29 cellular contexts compared by ENCODE assay signal in the genomic region with DNA sequence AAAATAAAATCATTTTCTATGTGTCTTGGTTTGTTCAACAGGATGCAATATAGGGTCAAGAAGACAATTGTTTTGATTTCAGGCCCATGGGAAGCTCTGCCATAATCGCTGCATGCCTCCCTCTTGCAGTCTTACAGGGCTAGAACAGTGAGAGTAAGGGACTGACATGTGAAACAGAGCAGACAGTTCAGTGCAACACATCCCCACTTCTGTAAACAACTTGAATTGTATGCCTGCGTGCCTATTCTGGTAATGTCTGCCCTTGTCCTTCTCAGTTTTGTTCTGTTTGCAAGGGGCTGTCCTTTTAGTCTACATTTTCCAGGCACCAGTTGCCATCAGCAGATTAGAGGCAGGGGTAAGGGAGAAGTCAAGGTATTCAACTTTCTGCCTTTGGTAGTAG. TPM values are rescaled to one million over a fixed set of nuclear protein-coding genes. Genes with fewer than 3 reads are reported as not detected.
DNase-seq lines count a peak whose midpoint lies in the region; FAIRE-seq and TF ChIP-seq lines count a peak whose summit lies in the region.
"Had no signal": no experiment of that assay in that cellular context is flagged by ENCODE, and none has a peak within 500 bp of the region (broad histone marks: within the 10 kb centered on the region; RNA-seq: fewer than 3 reads in every experiment).

No MANE protein-coding gene starts in this region.

- H3K18ac ChIP-seq in H9 (ENCODE audit: insufficient read length, low read depth, low read length) (peak overlapping the region; percentile 34), mesenchymal stem cell (ENCODE audit: low read depth in 1 of 2, low read length in 2 of 2) (peak overlapping the region in 1 of 2 experiments; percentile 75)

- H3K27me3 ChIP-seq in H9 (ENCODE audit: insufficient read depth, low read length) (no peaks in the 10 kb centered on the region), astrocyte (ENCODE audit: insufficient read depth, low read length) (no peaks in the 10 kb centered on the region), mesenchymal stem cell (ENCODE audit: control insufficient read depth in 1 of 2, insufficient read depth in 1 of 2, low read length in 2 of 2) (no peaks in the 10 kb centered on the region), sigmoid colon (no peaks in the 10 kb centered on the region)
- H3K27me3 ChIP-seq: SJCRH30 had no signal

- no peak overlapping the region for H2BK120ac ChIP-seq in H9 (ENCODE audit: low read depth, low read length, poor library complexity, severe bottlenecking)
- H2BK120ac ChIP-seq in mesenchymal stem cell (ENCODE audit: low read depth, low read length): no peak overlapping the region

- no peak overlapping the region for H3K56ac ChIP-seq in H9 (ENCODE audit: insufficient read length, low read depth, low read length)

- FAIRE-seq in astrocyte (lab: Jason Lieb, UNC): no peak
- FAIRE-seq: A549, GM12891, HepG2 had no signal

- DNase-seq in ELF-1 (ENCODE audit: low read depth, low spot score): peak; percentile 11
- DNase-seq in H9: no peak
- DNase-seq in astrocyte (ENCODE audit: low read depth): no peak
- DNase-seq in mesenchymal stem cell: peak; percentile 68
- no peak for DNase-seq in sigmoid colon
- DNase-seq in erythroblast (lab: John Stamatoyannopoulos, UW): no peak
- no peak for DNase-seq in COR-L47 (lab: John Stamatoyannopoulos, UW)
- DNase-seq in stimulated activated CD4-positive, alpha-beta T cell treated with anti-CD3 and anti-CD28 coated beads, Interleukin-4, amount 100 ng/mL, for 4 hours: no peak
- DNase-seq: AML-193; C1 segment of cervical spinal cord; Caco-2; CD4-positive, alpha-beta memory T cell; GF-D8; KBM-7; NCI-H1048; NCI-H1417; NCI-H187; NCI-H2081 treated with DMSO at 0.1 percent for 48 hours; NCI-H446 treated with DMSO at 0.1 percent for 48 hours; NCI-H526; NCI-H82; PC-9; SJCRH30; T-cell had no signal

- H3K4ac ChIP-seq in H9 (ENCODE audit: low read depth, low read length) (no peak overlapping the region), mesenchymal stem cell (ENCODE audit: low read depth in 1 of 2, low read length in 2 of 2) (peak overlapping the region in 1 of 2 experiments; percentile 13)

- H3K9me3 ChIP-seq in H9 (ENCODE audit: control insufficient read depth, low read depth, low read length) (no peaks in the 10 kb centered on the region), astrocyte (ENCODE audit: insufficient read depth, low read depth, low read length) (no peaks in the 10 kb centered on the region), mesenchymal stem cell (ENCODE audit: control insufficient read depth, low read length) (no peaks in the 10 kb centered on the region), sigmoid colon (no peaks in the 10 kb centered on the region)
- H3K9me3 ChIP-seq: A549, SJCRH30 had no signal

- H3K27ac Mint-ChIP-seq in H9: 0 out of 7 replicates have a peak overlapping the region, but pooled peaks of 1 of the 3 experiments have one; percentile 32
- H3K27ac Mint-ChIP-seq in astrocyte (ENCODE audit: unreplicated experiment): no peak overlapping the region
- H3K27ac Mint-ChIP-seq: CD4-positive, alpha-beta memory T cell; T-cell had no signal

- H3K79me2 ChIP-seq in H9 (ENCODE audit: insufficient read depth, low read length): no peaks in the 10 kb centered on the region
- no peaks in the 10 kb centered on the region for H3K79me2 ChIP-seq in astrocyte (ENCODE audit: insufficient read depth, low read length)

- H3K4me3 ChIP-seq in astrocyte (ENCODE audit: insufficient read depth, low read depth, low read length) (no peak overlapping the region), mesenchymal stem cell (ENCODE audit: insufficient read depth in 1 of 2, low read depth in 1 of 2, low read length in 2 of 2) (no peak overlapping the region), sigmoid colon (no peak overlapping the region)
- H3K4me3 ChIP-seq: A549, PC-9, SJCRH30 had no signal

- H4K20me1 ChIP-seq in H9 (ENCODE audit: control insufficient read depth, insufficient read depth, insufficient read length) (no peaks in the 10 kb centered on the region), astrocyte (ENCODE audit: insufficient read depth, low read length) (no peaks in the 10 kb centered on the region)

- H2AFZ ChIP-seq in H9 (ENCODE audit: low read length): no peak overlapping the region
- peak overlapping the region; percentile 25 for H2AFZ ChIP-seq in astrocyte (ENCODE audit: low read depth, low read length)
- peak overlapping the region; percentile 47 for H2AFZ ChIP-seq in mesenchymal stem cell (ENCODE audit: low read depth, low read length)
- H2AFZ ChIP-seq: PC-9 had no signal

- TF ChIP-seq CTCF in H9 (conservative IDR thresholded peaks at IDR 0.05) (no peak), astrocyte (IDR thresholded peaks at IDR 0.05; ENCODE audit: insufficient read depth, low read depth, low read length) (no peak), sigmoid colon (IDR thresholded peaks at IDR 0.05) (no peak)

- no CpG with 5 or more reads among the region's 2 CpGs for WGBS in H9 (ENCODE audit: extremely low coverage, insufficient read length, low lambda C conversion rate)
- WGBS in mesenchymal stem cell: 5% methylated on average over 2 of the region's 2 CpGs
- WGBS in sigmoid colon, 2 donors: 67 to 71% methylated on average over 2 of the region's 2 CpGs

- H3K14ac ChIP-seq in H9 (ENCODE audit: insufficient read depth, low read length): no peak overlapping the region
- H3K14ac ChIP-seq in mesenchymal stem cell (ENCODE audit: low read length in 2 of 2): no peak overlapping the region

- peaks cover 8 to 9% of the 10 kb centered on the region in 2 experiments for H3K4me1 Mint-ChIP-seq in H9
- H3K4me1 Mint-ChIP-seq in astrocyte (ENCODE audit: low read depth, unreplicated experiment): no peaks in the 10 kb centered on the region
- H3K4me1 Mint-ChIP-seq: CD4-positive, alpha-beta memory T cell; T-cell had no signal

- H3K79me1 ChIP-seq in H9 (ENCODE audit: insufficient read depth, low read depth, low read length, poor library complexity, severe bottlenecking) (no peaks in the 10 kb centered on the region), mesenchymal stem cell (replicated peaks; ENCODE audit: low read length, poor library complexity, severe bottlenecking) (no peaks in the 10 kb centered on the region)

- H3K9me3 Mint-ChIP-seq in H9: no peaks in the 10 kb centered on the region
- no peaks in the 10 kb centered on the region for H3K9me3 Mint-ChIP-seq in astrocyte (ENCODE audit: unreplicated experiment)

- H2BK5ac ChIP-seq in H9 (ENCODE audit: insufficient read length, low read length) (no peak overlapping the region), mesenchymal stem cell (ENCODE audit: low read depth, low read length, poor library complexity, severe bottlenecking) (no peak overlapping the region)

- no peak overlapping the region for H3K4me3 Mint-ChIP-seq in H9
- H3K4me3 Mint-ChIP-seq in astrocyte (ENCODE audit: unreplicated experiment): no peak overlapping the region
- H3K4me3 Mint-ChIP-seq: CD4-positive, alpha-beta memory T cell; T-cell had no signal

- H3K36me3 Mint-ChIP-seq in H9 (ENCODE audit: insufficient read depth in 1 of 3, low read depth in 3 of 3) (no peaks in the 10 kb centered on the region), astrocyte (ENCODE audit: low read depth, unreplicated experiment) (no peaks in the 10 kb centered on the region)
- H3K36me3 Mint-ChIP-seq: CD4-positive, alpha-beta memory T cell; T-cell had no signal

- H2BK15ac ChIP-seq in H9 (ENCODE audit: low read depth, low read length) (no peak overlapping the region), mesenchymal stem cell (ENCODE audit: low read depth, poor library complexity, severe bottlenecking) (no peak overlapping the region)

- TF ChIP-seq POLR2A in sigmoid colon (IDR thresholded peaks at IDR 0.05): no peak
- TF ChIP-seq POLR2A in erythroblast (IDR thresholded peaks at IDR 0.05; ENCODE audit: low read length): no peak

- intact Hi-C loops in sigmoid colon (cut with DNase I): no loop called here

- H3K4me2 ChIP-seq in H9 (ENCODE audit: insufficient read depth, insufficient read length, low read length) (no peak overlapping the region), astrocyte (ENCODE audit: low read length) (no peak overlapping the region), mesenchymal stem cell (ENCODE audit: low read length, poor library complexity, severe bottlenecking) (no peak overlapping the region)
- H3K4me2 ChIP-seq: A549, PC-9 had no signal

- no peaks in the 10 kb centered on the region for H3K27me3 Mint-ChIP-seq in H9 (ENCODE audit: low read depth)
- no peaks in the 10 kb centered on the region for H3K27me3 Mint-ChIP-seq in astrocyte (ENCODE audit: low read depth, unreplicated experiment)

- H3K23ac ChIP-seq in H9 (ENCODE audit: insufficient read length, low read depth, low read length) (no peak overlapping the region), mesenchymal stem cell (ENCODE audit: low read length in 2 of 2) (no peak overlapping the region)

- H2BK12ac ChIP-seq in H9 (ENCODE audit: insufficient read length, low read depth, low read length) (no peak overlapping the region), mesenchymal stem cell (ENCODE audit: low read length in 2 of 2) (peak overlapping the region in 1 of 2 experiments; percentile 9)

- H4K5ac ChIP-seq in H9 (ENCODE audit: insufficient read length, low read depth, low read length): no peak overlapping the region

- H3K36me3 ChIP-seq in astrocyte (ENCODE audit: insufficient read depth, low read length) (no peaks in the 10 kb centered on the region), mesenchymal stem cell (ENCODE audit: control insufficient read depth in 1 of 2, insufficient read depth in 2 of 2, low read depth in 1 of 2, low read length in 2 of 2) (no peaks in the 10 kb centered on the region), sigmoid colon (no peaks in the 10 kb centered on the region)
- H3K36me3 ChIP-seq: SJCRH30 had no signal

- no peak overlapping the region for H2BK20ac ChIP-seq in H9 (ENCODE audit: low read depth, low read length, poor library complexity, severe bottlenecking)

- TF ChIP-seq EP300 in sigmoid colon (IDR thresholded peaks at IDR 0.05): no peak

- H3K4me1 ChIP-seq in H9 (ENCODE audit: insufficient read depth, low read length) (no peaks in the 10 kb centered on the region), astrocyte (ENCODE audit: insufficient read depth, low read length) (no peaks in the 10 kb centered on the region), mesenchymal stem cell (ENCODE audit: control insufficient read depth, insufficient read depth, low read depth, low read length) (no peaks in the 10 kb centered on the region), sigmoid colon (peaks cover 0 to 10% (median 0%) of the 10 kb centered on the region in 4 donors)
- H3K4me1 ChIP-seq: A549, Caco-2, SJCRH30 had no signal

- H4K8ac ChIP-seq in H9 (replicated peaks; ENCODE audit: insufficient read length, low read depth, low read length) (no peak overlapping the region), mesenchymal stem cell (ENCODE audit: low read length) (peak overlapping the region; percentile 27)

- H3K9ac ChIP-seq in H9 (ENCODE audit: extremely low read depth, insufficient read length, low read length): no peak overlapping the region
- no peak overlapping the region for H3K9ac ChIP-seq in astrocyte (ENCODE audit: low read length)
- H3K9ac ChIP-seq in mesenchymal stem cell (ENCODE audit: low read length): no peak overlapping the region

- H3K27ac ChIP-seq in H9 (ENCODE audit: insufficient read length, low read depth, low read length): no peak overlapping the region
- no peak overlapping the region for H3K27ac ChIP-seq in astrocyte (ENCODE audit: low read depth, low read length)
- H3K27ac ChIP-seq in mesenchymal stem cell (ENCODE audit: low read length, poor library complexity, severe bottlenecking): no peak overlapping the region
- no peak overlapping the region for H3K27ac ChIP-seq in sigmoid colon
- H3K27ac ChIP-seq: A549, PC-9, SJCRH30 had no signal

- H4K91ac ChIP-seq in H9 (ENCODE audit: insufficient read length, low read depth, low read length) (no peak overlapping the region), mesenchymal stem cell (ENCODE audit: low read length) (no peak overlapping the region)

- no peak overlapping the region for H3T11ph ChIP-seq in H9 (ENCODE audit: low read length)

- no peaks in the 10 kb centered on the region for H3K23me2 ChIP-seq in H9 (ENCODE audit: insufficient read length, low read depth, low read length, poor library complexity, severe bottlenecking)

- H2AK5ac ChIP-seq in H9 (ENCODE audit: insufficient read length, low read length): no peak overlapping the region
- H2AK5ac ChIP-seq in mesenchymal stem cell (ENCODE audit: low read length, severe bottlenecking): no peak overlapping the region

RNA-seq across cellular contexts. Expression of a gene that starts 34.8 kb away (rescaled TPM):
- total RNA-seq in H9 (2021) (1.6 and 1.8 TPM in 2 replicates), astrocyte (9.0 and 9.8 TPM in 2 replicates), sigmoid colon (1 to 10 TPM in 3 of 4 donors, under 1 TPM in 1; 0.68 to 2.3 (median 1.4) TPM)
- polyA plus RNA-seq in mesenchymal stem cell (2013, experiment 1 of 2): 34.8 TPM
- polyA plus RNA-seq in mesenchymal stem cell (2013, experiment 2 of 2): 36.3 TPM
- polyA plus RNA-seq in sigmoid colon: under 1 TPM in 1 of 3 donors, not detected in 2; 0.69 TPM
- total RNA-seq: CD4-positive, alpha-beta memory T cell; HepG2; LHCN-M2; Right ventricle myocardium inferior; T-cell had no signal
- polyA plus RNA-seq: CD4-positive, alpha-beta memory T cell; HepG2 had no signal

Comparison
In these comparisons a context has a peak if more than half of its experiments do, and no peak if none do; other contexts are left out.
1. DNase-seq: peak in ELF-1 (single experiment) and mesenchymal stem cell (single experiment); none in H9 (single experiment), astrocyte (single experiment), sigmoid colon (single experiment), erythroblast (0 of 2), COR-L47 (single experiment) and stimulated activated CD4-positive, alpha-beta T cell treated with anti-CD3 and anti-CD28 coated beads, Interleukin-4, amount 100 ng/mL, for 4 hours (0 of 2).